2 cellular contexts compared by ENCODE assay signal in genomic region chr7:30150711-30151110, GRCh38.
TF ChIP-seq lines count a peak whose summit lies in the region.

No MANE protein-coding gene starts in this region.

TF ChIP-seq in HepG2, 621 proteins besides CTCF, POLR2A, EP300 and RAD21:
- TF ChIP-seq ZNF629 (CRISPR knock-in tag; conservative IDR thresholded peaks at IDR 0.05) (peak; percentile 65), TFAP4 (IDR thresholded peaks at IDR 0.05; ENCODE audit: borderline replicate concordance, low read depth) (no peak), BHLHE40 (IDR thresholded peaks at IDR 0.05; ENCODE audit: low read length) (no peak)

TF ChIP-seq in K562, 482 proteins besides CTCF, POLR2A, EP300 and RAD21:
- TF ChIP-seq CEBPB (tag; IDR thresholded peaks at IDR 0.05) (no peak), RBM25 (IDR thresholded peaks at IDR 0.05; ENCODE audit: low read depth, low read length, severe bottlenecking) (peak; percentile 63), KDM1A (IDR thresholded peaks at IDR 0.05) (0 out of 4 replicates have a peak, but pooled peaks of 1 of the 2 experiments have one; percentile 13)
